Comparison of ENCODE assay signal across 12 cellular contexts in the genomic region with DNA sequence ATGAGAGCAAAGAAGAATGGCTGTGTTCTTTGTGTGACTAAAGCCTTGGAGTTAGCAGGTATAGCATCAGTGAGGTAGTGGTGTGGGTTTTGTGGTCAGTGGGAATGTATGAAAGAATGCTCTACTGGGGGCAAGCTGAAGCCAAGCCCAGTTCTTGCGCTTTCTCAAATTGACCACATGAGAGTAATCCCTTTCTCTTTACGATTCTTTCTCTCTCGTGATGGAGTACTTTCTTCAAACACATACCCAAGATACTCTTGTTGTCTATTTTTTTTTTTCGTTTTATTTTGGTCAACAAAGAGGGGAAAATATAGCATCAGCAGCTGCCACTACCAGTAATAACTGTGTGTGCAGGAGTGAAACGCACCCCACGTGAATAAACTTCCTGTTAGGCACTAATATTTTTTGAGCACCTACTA. TPM values are rescaled to one million over a fixed set of nuclear protein-coding genes. Genes with fewer than 3 reads are reported as not detected.
DNase-seq lines count a peak whose midpoint lies in the region; ATAC-seq and TF ChIP-seq lines count a peak whose summit lies in the region.
"Had no signal": no experiment of that assay in that cellular context is flagged by ENCODE, and none has a peak within 500 bp of the region (broad histone marks: within the 10 kb centered on the region; RNA-seq: fewer than 3 reads in every experiment).

No MANE protein-coding gene starts in this region.

- H3K27me3 ChIP-seq in HAP-1 (ENCODE audit: low read depth) (no peaks in the 10 kb centered on the region), MG63 (no peaks in the 10 kb centered on the region)

- H3K27me3 Mint-ChIP-seq in type B pancreatic cell = no peaks in the 10 kb centered on the region
- H3K27me3 Mint-ChIP-seq: activated naive CD8-positive, alpha-beta T cell had no signal

- no peaks in the 10 kb centered on the region for H3K9me3 ChIP-seq in HAP-1
- peaks cover 12% of the 10 kb centered on the region for H3K9me3 ChIP-seq in MG63

- peaks cover 5% of the 10 kb centered on the region for H3K9me3 Mint-ChIP-seq in type B pancreatic cell
- H3K9me3 Mint-ChIP-seq: stimulated activated effector memory CD8-positive, alpha-beta T cell treated with anti-CD3 and anti-CD28 coated beads, Interleukin-12 subunit alpha, Interleukin-12 subunit beta, amount 100 ng/mL, for 72 hours had no signal

- H3K36me3 Mint-ChIP-seq in type B pancreatic cell = no peaks in the 10 kb centered on the region
- H3K36me3 Mint-ChIP-seq: activated naive CD8-positive, alpha-beta T cell; stimulated activated effector memory CD8-positive, alpha-beta T cell treated with anti-CD3 and anti-CD28 coated beads, Interleukin-12 subunit alpha, Interleukin-12 subunit beta, amount 100 ng/mL, for 72 hours had no signal

- H3K36me3 ChIP-seq in HAP-1 (replicated peaks) (no peaks in the 10 kb centered on the region), MG63 (no peaks in the 10 kb centered on the region)

- no peak for TF ChIP-seq CTCF in type B pancreatic cell (conservative IDR thresholded peaks at IDR 0.05)

- in situ Hi-C loops in HAP-1 (cut with MboI; ENCODE audit: low sequenced_read_pairs) = no loop called here

- no peak overlapping the region for H3K4me3 ChIP-seq in Jurkat, Clone E6-1 (ENCODE audit: low read length)
- H3K4me3 ChIP-seq in HAP-1 (no peak overlapping the region), MG63 (no peak overlapping the region)

- peaks cover 6% of the 10 kb centered on the region; the same call in 1 of the 2 replicates for H3K4me1 ChIP-seq in HAP-1
- H3K4me1 ChIP-seq: parathyroid adenoma had no signal

- H3K27ac Mint-ChIP-seq in type B pancreatic cell = no peak overlapping the region
- H3K27ac Mint-ChIP-seq: activated naive CD8-positive, alpha-beta T cell; stimulated activated effector memory CD8-positive, alpha-beta T cell treated with anti-CD3 and anti-CD28 coated beads, Interleukin-12 subunit alpha, Interleukin-12 subunit beta, amount 100 ng/mL, for 72 hours had no signal

- no peak overlapping the region for H3K4me3 Mint-ChIP-seq in type B pancreatic cell
- H3K4me3 Mint-ChIP-seq: activated naive CD8-positive, alpha-beta T cell; stimulated activated effector memory CD8-positive, alpha-beta T cell treated with anti-CD3 and anti-CD28 coated beads, Interleukin-12 subunit alpha, Interleukin-12 subunit beta, amount 100 ng/mL, for 72 hours had no signal

- peak; percentile 39 for DNase-seq in Jurkat, Clone E6-1 (ENCODE audit: low read depth, low spot score)
- DNase-seq in myocyte (ENCODE audit: low read depth) = peak; percentile 69
- no peak for DNase-seq in HAP-1 (ENCODE audit: low spot score in 2 of 2)
- no peak for DNase-seq in type B pancreatic cell (ENCODE audit: extremely low spot score, unreplicated experiment)
- no peak for DNase-seq in NCI-H748 treated with DMSO at 0.1 percent for 48 hours (lab: John Stamatoyannopoulos, UW)
- DNase-seq in MG63 = no peak
- DNase-seq: KG1 had no signal

- ATAC-seq in GM18867 (IDR thresholded peaks at IDR 0.05; ENCODE audit: unreplicated experiment) = peak; percentile 66
- ATAC-seq in HG02571 (IDR thresholded peaks at IDR 0.05; ENCODE audit: unreplicated experiment) = peak; percentile 69
- ATAC-seq: stimulated activated effector memory CD8-positive, alpha-beta T cell treated with anti-CD3 and anti-CD28 coated beads, Interleukin-12 subunit alpha, Interleukin-12 subunit beta, amount 100 ng/mL, for 72 hours had no signal

- no peaks in the 10 kb centered on the region for H3K4me1 Mint-ChIP-seq in type B pancreatic cell (ENCODE audit: unreplicated experiment)
- H3K4me1 Mint-ChIP-seq: stimulated activated effector memory CD8-positive, alpha-beta T cell treated with anti-CD3 and anti-CD28 coated beads, Interleukin-12 subunit alpha, Interleukin-12 subunit beta, amount 100 ng/mL, for 72 hours had no signal

RNA-seq across cellular contexts. Expression of gene PANK1, which starts 8.4 kb away (rescaled TPM):
- 4.9 TPM for polyA plus RNA-seq in Jurkat, Clone E6-1 (2012; ENCODE audit: insufficient read depth, insufficient read length)
- total RNA-seq in myocyte (11.3 and 21.9 TPM in 2 replicates), type B pancreatic cell (ENCODE audit: low replicate concordance) (32.5 and 33.5 TPM in 2 replicates)
- polyA plus RNA-seq in myocyte (2012) = 3.4 TPM
- total RNA-seq in MG63 (2014; rRNA removed; shearing (Covaris generic); ENCODE audit: low replicate concordance) = 0.30 and 3.9 TPM in 2 replicates

RNA-seq across cellular contexts. Expression of gene KIF20B, which starts 48.0 kb away (rescaled TPM):
- 10.7 TPM for polyA plus RNA-seq in Jurkat, Clone E6-1 (2012; ENCODE audit: insufficient read depth, insufficient read length)
- total RNA-seq in myocyte (4.1 and 4.3 TPM in 2 replicates), type B pancreatic cell (ENCODE audit: low replicate concordance) (21.3 and 36.9 TPM in 2 replicates)
- 0.35 TPM for polyA plus RNA-seq in myocyte (2012)
- total RNA-seq in MG63 (2014; rRNA removed; shearing (Covaris generic); ENCODE audit: low replicate concordance) = 8.2 and 20.6 TPM in 2 replicates

Comparison
In these comparisons a context has a peak if more than half of its experiments do, and no peak if none do; other contexts are left out.
1. DNase-seq: peak in Jurkat, Clone E6-1 (single experiment) and myocyte (single experiment); none in HAP-1 (0 of 2), type B pancreatic cell (single experiment), NCI-H748 treated with DMSO at 0.1 percent for 48 hours (single experiment) and MG63 (single experiment).